In genomic region chr19:1901940-1902404, GRCh38 we compare ENCODE assay signal across 13 cellular contexts. TPM values are rescaled to one million over a fixed set of nuclear protein-coding genes. Genes with fewer than 3 reads are reported as not detected.
DNase-seq lines count a peak whose midpoint lies in the region; ATAC-seq and TF ChIP-seq lines count a peak whose summit lies in the region.
"Had no signal": no experiment of that assay in that cellular context is flagged by ENCODE, and none has a peak within 500 bp of the region (broad histone marks: within the 10 kb centered on the region; RNA-seq: fewer than 3 reads in every experiment).

No MANE protein-coding gene starts in this region.

- no peak for TF ChIP-seq CTCF in transverse colon (IDR thresholded peaks at IDR 0.05)
- no peak for TF ChIP-seq CTCF in natural killer cell (IDR thresholded peaks at IDR 0.05)

- no peak for TF ChIP-seq EP300 in transverse colon (IDR thresholded peaks at IDR 0.05; ENCODE audit: low read depth)

- H3K4me1 ChIP-seq in transverse colon: peaks cover 0 to 35% (median 25%) of the 10 kb centered on the region in 4 donors

- H3K9me3 ChIP-seq in transverse colon: no peaks in the 10 kb centered on the region
- H3K9me3 ChIP-seq: A549, body of pancreas had no signal

- no peaks in the 10 kb centered on the region for H3K27me3 Mint-ChIP-seq in activated CD4-positive, alpha-beta T cell treated with anti-CD3 and anti-CD28 coated beads, Interleukin-2, amount 10 ng/mL, durations not matched to agents 7 days and 5 days
- H3K27me3 Mint-ChIP-seq in dendritic cell treated with granulocyte-macrophage colony-stimulating factor and Interleukin-4, amounts not matched to agents 40 ng/mL and 50 ng/mL, for 4 days: no peaks in the 10 kb centered on the region
- H3K27me3 Mint-ChIP-seq in natural killer cell (ENCODE audit: low read depth in 2 of 2): no peaks in the 10 kb centered on the region
- H3K27me3 Mint-ChIP-seq: CD8-positive, alpha-beta memory T cell had no signal

- POLR2A ChIA-PET in activated CD4-positive, alpha-beta T cell treated with anti-CD3 and anti-CD28 coated beads, Interleukin-2, amount 10 ng/mL, durations not matched to agents 7 days and 5 days (lab: Charles Lee): interaction anchor here (0.6 kb wide), 1 partner anchor 16 kb away, joined by 3 read pairs; the partner anchor contains the start of gene ABHD17A

- no peak overlapping the region for H3K4me3 Mint-ChIP-seq in activated CD4-positive, alpha-beta T cell treated with anti-CD3 and anti-CD28 coated beads, Interleukin-2, amount 10 ng/mL, durations not matched to agents 7 days and 5 days
- peak overlapping the region; percentile 37 for H3K4me3 Mint-ChIP-seq in dendritic cell treated with granulocyte-macrophage colony-stimulating factor and Interleukin-4, amounts not matched to agents 40 ng/mL and 50 ng/mL, for 4 days
- no peak overlapping the region for H3K4me3 Mint-ChIP-seq in natural killer cell

- 88 to 90% methylated on average over 5 to 16 of the region's 16 CpGs for WGBS in transverse colon (ENCODE audit: low coverage in 1 of 2), 2 donors

- CTCF ChIA-PET in activated CD4-positive, alpha-beta T cell treated with anti-CD3 and anti-CD28 coated beads, Interleukin-2, amount 10 ng/mL, durations not matched to agents 7 days and 5 days (lab: Charles Lee): interaction anchor here (0.9 kb wide), 1 partner anchor 44 kb away, joined by 3 read pairs; no protein-coding TSS in a partner anchor

- intact Hi-C loops in dendritic cell treated with granulocyte-macrophage colony-stimulating factor and Interleukin-4, amounts not matched to agents 40 ng/mL and 50 ng/mL, for 4 days (cut with micrococcal nuclease): no loop called here
- intact Hi-C loops in transverse colon (cut with DNase I; ENCODE audit: low total_unique reads) (no loop called here), natural killer cell (cut with micrococcal nuclease) (no loop called here)

- H3K27ac Mint-ChIP-seq in activated CD4-positive, alpha-beta T cell treated with anti-CD3 and anti-CD28 coated beads, Interleukin-2, amount 10 ng/mL, durations not matched to agents 7 days and 5 days: peak overlapping the region; percentile 25
- peak overlapping the region; percentile 99 for H3K27ac Mint-ChIP-seq in dendritic cell treated with granulocyte-macrophage colony-stimulating factor and Interleukin-4, amounts not matched to agents 40 ng/mL and 50 ng/mL, for 4 days
- H3K27ac Mint-ChIP-seq in natural killer cell: peak overlapping the region in 1 of 2 donors; percentile 35

- no peak overlapping the region for H3K4me3 ChIP-seq in transverse colon
- H3K4me3 ChIP-seq: A549, body of pancreas had no signal

- TF ChIP-seq POLR2A in transverse colon (IDR thresholded peaks at IDR 0.05): no peak

- peak overlapping the region in 3 of 4 donors; percentile 34 to 63 (median 41) for H3K27ac ChIP-seq in transverse colon
- H3K27ac ChIP-seq: A549 had no signal

- H3K4me1 Mint-ChIP-seq in activated CD4-positive, alpha-beta T cell treated with anti-CD3 and anti-CD28 coated beads, Interleukin-2, amount 10 ng/mL, durations not matched to agents 7 days and 5 days: peaks cover 51% of the 10 kb centered on the region
- peaks cover 69% of the 10 kb centered on the region for H3K4me1 Mint-ChIP-seq in dendritic cell treated with granulocyte-macrophage colony-stimulating factor and Interleukin-4, amounts not matched to agents 40 ng/mL and 50 ng/mL, for 4 days (ENCODE audit: low read depth)
- H3K4me1 Mint-ChIP-seq in natural killer cell: peaks cover 11 to 24% of the 10 kb centered on the region in 2 donors

- H3K27me3 ChIP-seq in transverse colon: no peaks in the 10 kb centered on the region
- H3K27me3 ChIP-seq: body of pancreas had no signal

- no peak for ATAC-seq in natural killer cell
- ATAC-seq: A549, body of pancreas, PC-3 had no signal

- H3K9me3 Mint-ChIP-seq in activated CD4-positive, alpha-beta T cell treated with anti-CD3 and anti-CD28 coated beads, Interleukin-2, amount 10 ng/mL, durations not matched to agents 7 days and 5 days: no peaks in the 10 kb centered on the region
- H3K9me3 Mint-ChIP-seq in dendritic cell treated with granulocyte-macrophage colony-stimulating factor and Interleukin-4, amounts not matched to agents 40 ng/mL and 50 ng/mL, for 4 days: no peaks in the 10 kb centered on the region
- H3K9me3 Mint-ChIP-seq in natural killer cell: no peaks in the 10 kb centered on the region
- H3K9me3 Mint-ChIP-seq: CD8-positive, alpha-beta memory T cell had no signal

- H3K36me3 ChIP-seq in transverse colon: no peaks in the 10 kb centered on the region

- no peak for DNase-seq in activated CD4-positive, alpha-beta T cell treated with anti-CD3 and anti-CD28 coated beads, Interleukin-2, amount 10 ng/mL, durations not matched to agents 7 days and 5 days
- DNase-seq in activated CD4-positive, alpha-beta T cell treated with anti-CD3 and anti-CD28 coated beads for 48 hours: no peak
- DNase-seq in medulla oblongata (ENCODE audit: extremely low spot score) (peak; percentile 82), transverse colon (peak; percentile 43), NCI-H187 treated with DMSO at 0.1 percent for 48 hours (lab: John Stamatoyannopoulos, UW) (no peak), natural killer cell (no peak)
- no peak for DNase-seq in effector CD8-positive, alpha-beta T cell (lab: John Stamatoyannopoulos, UW)
- DNase-seq: CD8-positive, alpha-beta memory T cell; midbrain; PC-3 had no signal

- in situ Hi-C loops in transverse colon (cut with MboI; ENCODE audit: low pct_ligation_motif_present in 1 of 4, low pct_unique_long_range_greater_than_20kb in 1 of 4, low sequenced_read_pairs in 3 of 4): no loop called here

- peaks cover 4% of the 10 kb centered on the region for H3K36me3 Mint-ChIP-seq in activated CD4-positive, alpha-beta T cell treated with anti-CD3 and anti-CD28 coated beads, Interleukin-2, amount 10 ng/mL, durations not matched to agents 7 days and 5 days (ENCODE audit: low read depth)
- H3K36me3 Mint-ChIP-seq in dendritic cell treated with granulocyte-macrophage colony-stimulating factor and Interleukin-4, amounts not matched to agents 40 ng/mL and 50 ng/mL, for 4 days (ENCODE audit: low read depth): peaks cover 14% of the 10 kb centered on the region
- H3K36me3 Mint-ChIP-seq in natural killer cell: no peaks in the 10 kb centered on the region

RNA-seq across cellular contexts. Expression of gene ADAT3, which starts 3.2 kb away (rescaled TPM):
- 10 to 100 TPM; 10.6 to 13.3 TPM for total RNA-seq in activated CD4-positive, alpha-beta T cell treated with anti-CD3 and anti-CD28 coated beads, Interleukin-2, amount 10 ng/mL, durations not matched to agents 7 days and 5 days
- 10 to 100 TPM; 18.7 to 73.2 (median 30.3) TPM for total RNA-seq in transverse colon
- total RNA-seq in natural killer cell: 10 to 100 TPM; 13.0 to 20.9 (median 13.1) TPM

RNA-seq across cellular contexts. Expression of gene SCAMP4, which starts 3.2 kb away (rescaled TPM):
- 10 to 100 TPM; 27.5 to 37.9 TPM for total RNA-seq in activated CD4-positive, alpha-beta T cell treated with anti-CD3 and anti-CD28 coated beads, Interleukin-2, amount 10 ng/mL, durations not matched to agents 7 days and 5 days
- total RNA-seq in transverse colon (100 to 1,000 TPM in 1 of 4 donors, 10 to 100 TPM in 3; 25.1 to 119 (median 86.6) TPM), natural killer cell (10 to 100 TPM; 43.1 to 53.7 (median 46.9) TPM)

RNA-seq across cellular contexts. Expression of gene ABHD17A, which starts 16.7 kb away (rescaled TPM):
- total RNA-seq in activated CD4-positive, alpha-beta T cell treated with anti-CD3 and anti-CD28 coated beads, Interleukin-2, amount 10 ng/mL, durations not matched to agents 7 days and 5 days: 100 to 1,000 TPM; 180 TPM
- total RNA-seq in transverse colon (100 to 1,000 TPM in 3 of 4 donors, 10 to 100 TPM in 1; 90.0 to 179 (median 140) TPM), natural killer cell (100 to 1,000 TPM; 554 to 652 (median 608) TPM)

RNA-seq across cellular contexts. Expression of gene KLF16, which starts 38.6 kb away (rescaled TPM):
- total RNA-seq in activated CD4-positive, alpha-beta T cell treated with anti-CD3 and anti-CD28 coated beads, Interleukin-2, amount 10 ng/mL, durations not matched to agents 7 days and 5 days: 10 to 100 TPM; 24.0 to 25.5 TPM
- 10 to 100 TPM in 3 of 4 donors, 1 to 10 TPM in 1; 9.0 to 18.3 (median 11.6) TPM for total RNA-seq in transverse colon
- total RNA-seq in natural killer cell: 10 to 100 TPM; 29.1 to 38.4 (median 34.8) TPM

RNA-seq across cellular contexts. Expression of gene CSNK1G2, which starts 39.0 kb away (rescaled TPM):
- total RNA-seq in activated CD4-positive, alpha-beta T cell treated with anti-CD3 and anti-CD28 coated beads, Interleukin-2, amount 10 ng/mL, durations not matched to agents 7 days and 5 days: 100 to 1,000 TPM; 112 to 119 TPM
- 100 to 1,000 TPM in 2 of 4 donors, 10 to 100 TPM in 2; 75.0 to 321 (median 140) TPM for total RNA-seq in transverse colon
- total RNA-seq in natural killer cell: 100 to 1,000 TPM; 138 to 143 (median 139) TPM

Comparison
In these comparisons a context has a peak if more than half of its experiments do, and no peak if none do; other contexts are left out.
1. DNase-seq: peak in medulla oblongata (single experiment) and transverse colon (single experiment); none in activated CD4-positive, alpha-beta T cell treated with anti-CD3 and anti-CD28 coated beads, Interleukin-2, amount 10 ng/mL, durations not matched to agents 7 days and 5 days (single experiment), activated CD4-positive, alpha-beta T cell treated with anti-CD3 and anti-CD28 coated beads for 48 hours (single experiment), NCI-H187 treated with DMSO at 0.1 percent for 48 hours (single experiment), natural killer cell (single experiment) and effector CD8-positive, alpha-beta T cell (single experiment).